Comparison of ENCODE assay signal across 30 cellular contexts in genomic region chr5:84817953-84818352, GRCh38.
"Had no signal": no experiment of that assay in that cellular context is flagged by ENCODE, and none has a peak within 500 bp of the region (broad histone marks: within the 10 kb centered on the region; RNA-seq: fewer than 3 reads in every experiment).

No MANE protein-coding gene starts in this region.

- H3K27me3 ChIP-seq: MG63 had no signal

- H3K4me3 ChIP-seq: MG63 had no signal

- H3K36me3 ChIP-seq: MG63 had no signal

- DNase-seq: Karpas-422, Kasumi-1, MG63, MM.1S, MV-4-11, NCI-H1048, NCI-H1092, NCI-H1092 treated with DMSO at 0.1 percent for 48 hours, NCI-H1105, NCI-H1105 treated with DMSO at 0.1 percent for 48 hours, NCI-H1417 treated with DMSO at 0.1 percent for 48 hours, NCI-H1436, NCI-H1436 treated with DMSO at 0.1 percent for 48 hours, NCI-H1694, NCI-H1694 treated with DMSO at 0.1 percent for 48 hours, NCI-H187, NCI-H187 treated with DMSO at 0.1 percent for 48 hours, NCI-H1930, NCI-H2029, NCI-H2029 treated with DMSO at 0.1 percent for 48 hours, NCI-H2081, NCI-H2081 treated with DMSO at 0.1 percent for 48 hours, NCI-H2107, NCI-H2171, NCI-H2171 treated with DMSO at 0.1 percent for 48 hours, NCI-H2227 treated with DMSO at 0.1 percent for 48 hours, NCI-H446 treated with DMSO at 0.1 percent for 48 hours, NCI-H510A, NCI-H510A treated with DMSO at 0.1 percent for 48 hours, NCI-H524 had no signal

- H3K9me3 ChIP-seq: MG63 had no signal
